20 cellular contexts compared by ENCODE assay signal in genomic region chr3:125069968-125070745, GRCh38.
"Had no signal": no experiment of that assay in that cellular context is flagged by ENCODE, and none has a peak within 500 bp of the region (broad histone marks: within the 10 kb centered on the region; RNA-seq: fewer than 3 reads in every experiment).

No MANE protein-coding gene starts in this region.

- H3K27me3 ChIP-seq: esophagus muscularis mucosa, gastrocnemius medialis, heart right ventricle, pancreas, stomach, transverse colon had no signal

- H3K4me1 ChIP-seq: pancreas, transverse colon had no signal

- H3K9me3 ChIP-seq: esophagus muscularis mucosa, gastrocnemius medialis, heart right ventricle, mucosa of descending colon, pancreas, stomach, thoracic aorta, transverse colon had no signal

- H3K4me3 ChIP-seq: coronary artery, esophagus muscularis mucosa, gastrocnemius medialis, heart right ventricle, mucosa of descending colon, pancreas, stomach, thoracic aorta, transverse colon had no signal

- H3K27ac Mint-ChIP-seq: endodermal cell; natural killer cell treated with Interleukin-12 subunit alpha and Interleukin-12 subunit beta and Interleukin-15 and Interleukin-18, amount 100 ng/mL, for 72 hours; progenitor cell of endocrine pancreas had no signal

- DNase-seq: effector CD4-positive, alpha-beta T cell; endodermal cell; gastrocnemius medialis; heart right ventricle; hypothalamus; mucosa of descending colon; occipital lobe; pancreas; right cardiac atrium; small intestine; stimulated activated CD4-positive, alpha-beta T cell treated with anti-CD3 and anti-CD28 coated beads, Interleukin-12 subunit alpha, Interleukin-12 subunit beta, amount 100 ng/mL, for 4 hours; stimulated activated naive CD4-positive, alpha-beta T cell; stomach; substantia nigra; transverse colon had no signal

- H3K4me3 Mint-ChIP-seq: endodermal cell; natural killer cell treated with Interleukin-12 subunit alpha and Interleukin-12 subunit beta and Interleukin-15 and Interleukin-18, amount 100 ng/mL, for 72 hours had no signal

- ATAC-seq: gastrocnemius medialis had no signal

- H3K27ac ChIP-seq: coronary artery, esophagus muscularis mucosa, gastrocnemius medialis, heart right ventricle, pancreas, stomach, thoracic aorta, transverse colon had no signal

- H3K36me3 ChIP-seq: esophagus muscularis mucosa, gastrocnemius medialis, heart right ventricle, pancreas, stomach, thoracic aorta, transverse colon had no signal

- H3K9me3 Mint-ChIP-seq: endodermal cell; natural killer cell treated with Interleukin-12 subunit alpha and Interleukin-12 subunit beta and Interleukin-15 and Interleukin-18, amount 100 ng/mL, for 72 hours had no signal

- H3K27me3 Mint-ChIP-seq: natural killer cell treated with Interleukin-12 subunit alpha and Interleukin-12 subunit beta and Interleukin-15 and Interleukin-18, amount 100 ng/mL, for 72 hours had no signal
